Comparison of ENCODE assay signal across 8 cellular contexts in genomic region chr5:72849546-72849945, GRCh38. TPM values are rescaled to one million over a fixed set of nuclear protein-coding genes. Genes with fewer than 3 reads are reported as not detected.
DNase-seq lines count a peak whose midpoint lies in the region; ATAC-seq and TF ChIP-seq lines count a peak whose summit lies in the region.

No MANE protein-coding gene starts in this region.

- H3K4me3 ChIP-seq in BE2C (ENCODE audit: low read depth, low read length) (peak overlapping the region; percentile 75), cardiac fibroblast (replicated peaks in 1 of 2; ENCODE audit: low read depth in 2 of 2, low read length in 2 of 2) (peak overlapping the region; percentile 61 to 79)

- peaks cover 37% of the 10 kb centered on the region for H3K36me3 ChIP-seq in BE2C

- H3K4me3 Mint-ChIP-seq in IgD-negative memory B cell (peak overlapping the region; percentile 95 to 99 (median 98)), natural killer cell (peak overlapping the region; percentile 92)

- intact Hi-C loops in natural killer cell (cut with micrococcal nuclease) = loop anchor here (5.0 kb wide), 1 partner anchor 108 kb away; the partner anchor contains the start of gene FCHO2

- DNase-seq in BE2C (no peak), cardiac fibroblast (ENCODE audit: low read depth in 2 of 2) (no peak), natural killer cell (no peak), putamen (ENCODE audit: low spot score) (no peak), iPS-NIHi11 (ENCODE audit: low spot score) (no peak), cerebellum (ENCODE audit: low spot score) (no peak)

- no peak for TF ChIP-seq CTCF in BE2C (IDR thresholded peaks at IDR 0.05; ENCODE audit: low read depth, low read length)
- no peak for TF ChIP-seq CTCF in cardiac fibroblast (IDR thresholded peaks at IDR 0.05; ENCODE audit: low read depth, low read length)
- no peak for TF ChIP-seq CTCF in natural killer cell (IDR thresholded peaks at IDR 0.05)

- H3K27me3 ChIP-seq in BE2C = no peaks in the 10 kb centered on the region

- H3K27ac Mint-ChIP-seq in IgD-negative memory B cell (peak overlapping the region; percentile 89 to 97 (median 92)), natural killer cell (peak overlapping the region; percentile 79 to 97)

- H3K4me1 ChIP-seq in BE2C = peaks cover 11% of the 10 kb centered on the region

- H3K36me3 Mint-ChIP-seq in IgD-negative memory B cell (no peaks in the 10 kb centered on the region), natural killer cell (no peaks in the 10 kb centered on the region)

- H3K27me3 Mint-ChIP-seq in IgD-negative memory B cell = no peaks in the 10 kb centered on the region
- H3K27me3 Mint-ChIP-seq in natural killer cell (ENCODE audit: low read depth in 2 of 2) = no peaks in the 10 kb centered on the region

- H3K9me3 Mint-ChIP-seq in IgD-negative memory B cell (no peaks in the 10 kb centered on the region), natural killer cell (no peaks in the 10 kb centered on the region)

- ATAC-seq in natural killer cell (no peak), GM18870 (IDR thresholded peaks at IDR 0.05; ENCODE audit: unreplicated experiment) (no peak)

- H3K4me1 Mint-ChIP-seq in IgD-negative memory B cell (peaks cover 39 to 45% (median 40%) of the 10 kb centered on the region in 3 donors), natural killer cell (peaks cover 58 to 60% of the 10 kb centered on the region in 2 donors)

- H3K9me3 ChIP-seq in BE2C = no peaks in the 10 kb centered on the region

RNA-seq across cellular contexts. Expression of gene TNPO1, which starts 33.1 kb away (rescaled TPM):
- polyA plus RNA-seq in BE2C (2012; ENCODE audit: insufficient read depth, insufficient read length, low read depth) = 47.9 TPM
- 40.9 TPM for polyA plus RNA-seq in IgD-negative memory B cell
- total RNA-seq in natural killer cell = 10 to 100 TPM; 64.9 to 98.3 (median 97.6) TPM
- total RNA-seq in cerebellum = 166 TPM
